Comparison of ENCODE assay signal across 28 cellular contexts in the genomic region with DNA sequence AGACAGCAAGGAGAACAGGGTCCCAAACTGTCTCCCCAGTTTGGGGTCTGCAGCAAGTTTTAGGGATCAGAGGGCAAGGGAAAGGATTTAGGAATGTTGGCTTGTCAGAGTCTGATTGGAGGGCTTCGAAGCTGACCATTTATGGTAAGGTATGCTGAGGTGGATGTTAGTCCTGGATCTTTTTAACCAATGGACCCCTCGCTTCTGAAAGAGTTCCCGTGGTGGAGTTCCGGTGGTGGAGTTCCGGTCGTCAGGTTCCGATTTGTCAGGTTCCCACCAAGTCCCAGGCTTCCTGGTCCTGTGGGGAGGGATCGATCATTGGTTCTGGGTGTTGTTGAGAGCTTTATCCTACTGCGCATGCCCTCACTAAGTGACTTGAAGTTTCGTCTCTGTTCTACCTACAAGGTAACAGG.
DNase-seq lines count a peak whose midpoint lies in the region; ATAC-seq and TF ChIP-seq lines count a peak whose summit lies in the region.
"Had no signal": no experiment of that assay in that cellular context is flagged by ENCODE, and none has a peak within 500 bp of the region (broad histone marks: within the 10 kb centered on the region; RNA-seq: fewer than 3 reads in every experiment).

No MANE protein-coding gene starts in this region.

- H3K27me3 Mint-ChIP-seq in chondrocyte (ENCODE audit: low read depth) = peaks cover 22% of the 10 kb centered on the region

- no peaks in the 10 kb centered on the region for H3K27me3 ChIP-seq in HUES6 (ENCODE audit: control insufficient read depth, insufficient read depth, low read length)
- H3K27me3 ChIP-seq: BLaER1, Peyer's patch had no signal

- peak overlapping the region; percentile 31 for H3K4me3 Mint-ChIP-seq in chondrocyte (ENCODE audit: unreplicated experiment)
- H3K4me3 Mint-ChIP-seq: activated CD4-positive, alpha-beta T cell treated with anti-CD3 and anti-CD28 coated beads, Interleukin-2, amount 10 ng/mL, durations not matched to agents 7 days and 5 days; IgD-negative memory B cell had no signal

- no peaks in the 10 kb centered on the region for H3K36me3 Mint-ChIP-seq in chondrocyte (ENCODE audit: low read depth)
- H3K36me3 Mint-ChIP-seq: IgD-negative memory B cell had no signal

- no peak for ATAC-seq in omental fat pad (ENCODE audit: low FRiP score)
- no peak for ATAC-seq in GM21447 (IDR thresholded peaks at IDR 0.05; ENCODE audit: unreplicated experiment)
- ATAC-seq: GM12878, sciatic nerve had no signal

- no peak overlapping the region for H3K4me3 ChIP-seq in HUES6 (ENCODE audit: low read depth, low read length)
- H3K4me3 ChIP-seq: BLaER1, esophagus muscularis mucosa, GM12878, Peyer's patch, transverse colon had no signal

- peak overlapping the region; percentile 80; the same call in 1 of the 2 replicates for H3K27ac ChIP-seq in HUES6 (ENCODE audit: low read depth, low read length)
- H3K27ac ChIP-seq: BLaER1, esophagus muscularis mucosa, neutrophil, Peyer's patch, transverse colon had no signal

- peak overlapping the region; percentile 72 for H3K27ac Mint-ChIP-seq in chondrocyte (ENCODE audit: unreplicated experiment)
- H3K27ac Mint-ChIP-seq: activated CD4-positive, alpha-beta T cell treated with anti-CD3 and anti-CD28 coated beads, Interleukin-2, amount 10 ng/mL, durations not matched to agents 7 days and 5 days; IgD-negative memory B cell; progenitor cell of endocrine pancreas had no signal

- TF ChIP-seq CTCF in chondrocyte (IDR thresholded peaks at IDR 0.05) = no peak
- TF ChIP-seq CTCF in omental fat pad (IDR thresholded peaks at IDR 0.05) = no peak

- H3K4me1 Mint-ChIP-seq in chondrocyte (ENCODE audit: low read depth) = peaks cover 4% of the 10 kb centered on the region
- H3K4me1 Mint-ChIP-seq: IgD-negative memory B cell had no signal

- peaks cover 29% of the 10 kb centered on the region for H3K4me1 ChIP-seq in HUES6 (ENCODE audit: control insufficient read depth, insufficient read depth, low read length)
- H3K4me1 ChIP-seq: esophagus muscularis mucosa, Peyer's patch, transverse colon had no signal

- no peak for DNase-seq in chondrocyte (ENCODE audit: low spot score)
- peak; percentile 50 for DNase-seq in iPS-NIHi7 (ENCODE audit: extremely low spot score)
- peak; percentile 29 for DNase-seq in superior temporal gyrus (ENCODE audit: extremely low spot score)
- DNase-seq in omental fat pad (ENCODE audit: low spot score) = no peak
- no peak for DNase-seq in epidermal melanocyte (ENCODE audit: insufficient read length, low spot score)
- DNase-seq: activated CD4-positive, alpha-beta T cell treated with anti-CD3 and anti-CD28 coated beads, Interleukin-2, amount 10 ng/mL, durations not matched to agents 7 days and 5 days; activated gamma-delta T cell; caudate nucleus; cortex of kidney; EL; foreskin fibroblast; NCI-H1694; NCI-H446 treated with DMSO at 0.1 percent for 48 hours; NCI-H774; Peyer's patch; stimulated activated CD4-positive, alpha-beta T cell treated with anti-CD3 and anti-CD28 coated beads, Interleukin-2, amount 100 ng/mL, for 48 hours; SW 1271; T1000; transverse colon had no signal

- H3K36me3 ChIP-seq in HUES6 (ENCODE audit: control insufficient read depth, insufficient read depth, low read length) = no peaks in the 10 kb centered on the region
- H3K36me3 ChIP-seq: BLaER1, esophagus muscularis mucosa, neutrophil, Peyer's patch, transverse colon had no signal

- H3K9me3 ChIP-seq in HUES6 (ENCODE audit: control insufficient read depth, insufficient read depth, low read depth, low read length) = no peaks in the 10 kb centered on the region
- H3K9me3 ChIP-seq: BLaER1, esophagus muscularis mucosa, neutrophil, Peyer's patch, transverse colon had no signal

- H3K9me3 Mint-ChIP-seq in chondrocyte (ENCODE audit: low read depth) = peaks cover 6% of the 10 kb centered on the region
- H3K9me3 Mint-ChIP-seq: activated CD4-positive, alpha-beta T cell treated with anti-CD3 and anti-CD28 coated beads, Interleukin-2, amount 10 ng/mL, durations not matched to agents 7 days and 5 days had no signal

- H3K9ac ChIP-seq in HUES6 (ENCODE audit: low read length) = peak overlapping the region; percentile 68
- H3K9ac ChIP-seq: BLaER1 had no signal

Comparison
In these comparisons a context has a peak if more than half of its experiments do, and no peak if none do; other contexts are left out.
1. DNase-seq: peak in iPS-NIHi7 (single experiment) and superior temporal gyrus (single experiment); none in chondrocyte (single experiment), omental fat pad (single experiment) and epidermal melanocyte (single experiment).